8 cellular contexts compared by ENCODE assay signal in genomic region chr15:66497502-66498455, GRCh38. TPM values are rescaled to one million over a fixed set of nuclear protein-coding genes. Genes with fewer than 3 reads are reported as not detected.
DNase-seq lines count a peak whose midpoint lies in the region; ATAC-seq and TF ChIP-seq lines count a peak whose summit lies in the region.

A gene with protein sequence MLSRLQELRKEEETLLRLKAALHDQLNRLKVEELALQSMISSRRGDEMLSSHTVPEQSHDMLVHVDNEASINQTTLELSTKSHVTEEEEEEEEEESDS (minus strand): TSS chr15:66497762. CDS start chr15:66497731, 31 bp downstream.

- TF ChIP-seq CTCF in GM12872 (IDR thresholded peaks at IDR 0.05; ENCODE audit: insufficient read depth, low read depth, low read length) (peak; percentile 92), cardiac muscle cell (IDR thresholded peaks at IDR 0.05; ENCODE audit: low read depth, low read length) (peak; percentile 97), type B pancreatic cell (conservative IDR thresholded peaks at IDR 0.05) (peak; percentile 100)

- H3K27me3 Mint-ChIP-seq in activated naive CD8-positive, alpha-beta T cell treated with anti-CD3 and anti-CD28 coated beads, Interleukin-2, amount 50 U/mL, for 24 hours = no peaks in the 10 kb centered on the region
- no peaks in the 10 kb centered on the region for H3K27me3 Mint-ChIP-seq in type B pancreatic cell

- H3K4me3 ChIP-seq in cardiac muscle cell = peak within 1 kb of the TSS; percentile 67

- H3K27ac ChIP-seq in cardiac muscle cell = peak within 1 kb of the TSS; percentile 92

- peaks cover 7% of the 10 kb centered on the region for H3K4me1 ChIP-seq in cardiac muscle cell (ENCODE audit: low read depth)

- H3K4me1 Mint-ChIP-seq in activated naive CD8-positive, alpha-beta T cell treated with anti-CD3 and anti-CD28 coated beads, Interleukin-2, amount 50 U/mL, for 24 hours = peaks cover 72% of the 10 kb centered on the region
- H3K4me1 Mint-ChIP-seq in type B pancreatic cell (ENCODE audit: unreplicated experiment) = peaks cover 18% of the 10 kb centered on the region

- H3K9me3 Mint-ChIP-seq in activated naive CD8-positive, alpha-beta T cell treated with anti-CD3 and anti-CD28 coated beads, Interleukin-2, amount 50 U/mL, for 24 hours = no peaks in the 10 kb centered on the region
- H3K9me3 Mint-ChIP-seq in type B pancreatic cell = no peaks in the 10 kb centered on the region

- peaks cover 66% of the 10 kb centered on the region for H3K36me3 ChIP-seq in cardiac muscle cell

- H3K4me3 Mint-ChIP-seq in activated naive CD8-positive, alpha-beta T cell treated with anti-CD3 and anti-CD28 coated beads, Interleukin-2, amount 50 U/mL, for 24 hours = peak within 1 kb of the TSS; percentile 93
- peak within 1 kb of the TSS; percentile 96 for H3K4me3 Mint-ChIP-seq in type B pancreatic cell

- H3K9me3 ChIP-seq in cardiac muscle cell (ENCODE audit: low read depth) = no peaks in the 10 kb centered on the region

- H3K27ac Mint-ChIP-seq in activated naive CD8-positive, alpha-beta T cell treated with anti-CD3 and anti-CD28 coated beads, Interleukin-2, amount 50 U/mL, for 24 hours = peak within 1 kb of the TSS; percentile 99
- peak within 1 kb of the TSS; percentile 95 for H3K27ac Mint-ChIP-seq in type B pancreatic cell

- H3K36me3 Mint-ChIP-seq in activated naive CD8-positive, alpha-beta T cell treated with anti-CD3 and anti-CD28 coated beads, Interleukin-2, amount 50 U/mL, for 24 hours (ENCODE audit: low read depth) = peaks cover 88% of the 10 kb centered on the region
- peaks cover 46% of the 10 kb centered on the region for H3K36me3 Mint-ChIP-seq in type B pancreatic cell

- DNase-seq in NCI-H128 (lab: John Stamatoyannopoulos, UW; ENCODE audit: unreplicated experiment) = peak; percentile 84
- DNase-seq in SW480 (ENCODE audit: low spot score) = peak; percentile 89
- peak; percentile 99 for DNase-seq in activated naive CD8-positive, alpha-beta T cell treated with anti-CD3 and anti-CD28 coated beads, Interleukin-2, amount 50 U/mL, for 24 hours
- peak; percentile 97 to 98 for DNase-seq in cardiac muscle cell (ENCODE audit: low read depth in 1 of 2, low spot score in 1 of 2)
- peak; percentile 90 for DNase-seq in pons (ENCODE audit: low spot score)
- DNase-seq in type B pancreatic cell (ENCODE audit: extremely low spot score, unreplicated experiment) = peak; percentile 99

- no peaks in the 10 kb centered on the region for H3K27me3 ChIP-seq in cardiac muscle cell

- peak; percentile 90 for ATAC-seq in HG02678 (IDR thresholded peaks at IDR 0.05; ENCODE audit: unreplicated experiment)
- peak; percentile 86 for ATAC-seq in activated naive CD8-positive, alpha-beta T cell treated with anti-CD3 and anti-CD28 coated beads, Interleukin-2, amount 50 U/mL, for 24 hours

RNA-seq across cellular contexts. Expression of the gene that starts here (rescaled TPM):
- total RNA-seq in cardiac muscle cell = 59.5 and 72.1 TPM in 2 replicates
- polyA plus RNA-seq in cardiac muscle cell = 57.4 and 59.5 TPM in 2 replicates
- 25.3 and 27.8 TPM in 2 replicates for total RNA-seq in type B pancreatic cell (ENCODE audit: low replicate concordance)

Comparison
In these comparisons a context has a peak if more than half of its experiments do, and no peak if none do; other contexts are left out.
1. Peak in every context shown above with its lines: DNase-seq, ATAC-seq, H3K4me3 ChIP-seq and H3K27ac ChIP-seq.